Comparison of ENCODE assay signal across 8 cellular contexts in the genomic region with DNA sequence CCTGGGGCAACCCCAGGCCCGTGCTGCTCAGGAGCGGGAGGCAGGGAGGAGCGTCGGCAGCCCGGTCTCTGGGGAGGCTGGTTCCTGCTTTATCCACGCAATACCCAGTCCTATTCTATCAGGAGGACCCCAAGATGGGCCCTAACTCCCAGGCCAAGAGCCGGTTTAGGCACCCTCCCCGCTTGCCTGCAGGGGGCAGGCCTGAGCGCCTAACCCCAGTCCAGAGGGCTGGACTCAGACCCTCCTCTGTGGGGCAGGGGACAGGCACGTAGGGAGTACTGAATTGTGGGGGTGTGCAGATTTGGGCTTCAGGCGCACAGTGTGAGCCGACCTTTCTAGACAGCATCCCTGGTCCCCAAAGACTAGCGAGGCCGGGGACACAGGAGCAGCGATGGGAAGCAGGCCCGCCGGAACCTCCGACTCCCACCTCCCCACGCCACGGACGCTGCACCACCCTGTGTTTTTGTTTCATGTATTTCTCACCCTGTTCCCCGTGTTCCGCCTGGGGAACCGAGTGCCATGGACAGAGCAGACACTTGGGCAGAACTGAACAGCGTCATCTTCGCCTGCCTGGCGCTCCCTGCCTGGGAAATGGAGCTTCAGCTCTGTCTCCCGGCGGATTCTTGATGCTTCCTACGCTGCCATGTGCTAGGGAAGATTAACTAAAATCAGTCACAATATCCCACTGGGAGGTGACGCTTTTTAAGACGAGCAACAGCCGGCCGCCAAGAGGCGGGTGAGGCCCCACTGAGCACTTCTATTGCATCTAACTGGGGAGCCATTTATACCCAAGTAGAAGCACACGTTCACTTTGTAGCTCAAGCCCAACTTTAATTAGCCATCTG. TPM values are rescaled to one million over a fixed set of nuclear protein-coding genes. Genes with fewer than 3 reads are reported as not detected.
DNase-seq lines count a peak whose midpoint lies in the region; ATAC-seq and TF ChIP-seq lines count a peak whose summit lies in the region.

No MANE protein-coding gene starts in this region.

- dilution Hi-C loops in mammary epithelial cell (cut with HindIII; ENCODE audit: low sequenced_read_pairs): no loop called here

- TF ChIP-seq CTCF in MM.1S (IDR thresholded peaks at IDR 0.05; ENCODE audit: low read length): peak; percentile 52
- TF ChIP-seq CTCF in mammary epithelial cell (conservative IDR thresholded peaks at IDR 0.05 in 1 of 2, IDR thresholded peaks at IDR 0.05 in 1 of 2; ENCODE audit: extremely low read depth in 1 of 2, insufficient read depth in 1 of 2, low read depth in 1 of 2, low read length in 2 of 2): peak; percentile 48 to 66
- TF ChIP-seq CTCF in mucosa of descending colon (IDR thresholded peaks at IDR 0.05): peak; percentile 37

- peak; percentile 27 for ATAC-seq in mucosa of descending colon
- ATAC-seq in GM21515 (IDR thresholded peaks at IDR 0.05; ENCODE audit: unreplicated experiment): no peak

- H4K20me1 ChIP-seq in MM.1S (ENCODE audit: insufficient read depth, low read length): no peaks in the 10 kb centered on the region
- H4K20me1 ChIP-seq in mammary epithelial cell (ENCODE audit: insufficient read depth, low read length): no peaks in the 10 kb centered on the region

- peaks cover 20% of the 10 kb centered on the region for H3F3A ChIP-seq in MM.1S (ENCODE audit: insufficient read depth, low read length)

- H3K36me3 ChIP-seq in MM.1S (replicated peaks; ENCODE audit: insufficient read depth, low read length) (no peaks in the 10 kb centered on the region), mammary epithelial cell (ENCODE audit: insufficient read depth, low read length) (no peaks in the 10 kb centered on the region), mucosa of descending colon (ENCODE audit: low read depth) (no peaks in the 10 kb centered on the region)

- H3K27me3 ChIP-seq in MM.1S (replicated peaks; ENCODE audit: insufficient read depth, low read length): no peaks in the 10 kb centered on the region
- no peaks in the 10 kb centered on the region for H3K27me3 ChIP-seq in mammary epithelial cell (ENCODE audit: insufficient read depth, low read length)

- H2AFZ ChIP-seq in MM.1S (ENCODE audit: low read length): no peak overlapping the region
- no peak overlapping the region for H2AFZ ChIP-seq in mammary epithelial cell (ENCODE audit: low read depth, low read length)

- peaks cover 24% of the 10 kb centered on the region for H3K4me1 ChIP-seq in MM.1S (ENCODE audit: low read length)
- H3K4me1 ChIP-seq in mammary epithelial cell (ENCODE audit: insufficient read depth, low read length): peaks cover 18% of the 10 kb centered on the region
- H3K4me1 ChIP-seq in mucosa of descending colon (ENCODE audit: low read depth): peaks cover 6% of the 10 kb centered on the region

- H3K27ac ChIP-seq in MM.1S (ENCODE audit: low read length) (no peak overlapping the region), mammary epithelial cell (ENCODE audit: insufficient read depth, low read depth, low read length) (no peak overlapping the region)

- H3K4me3 ChIP-seq in MM.1S (ENCODE audit: low read length) (no peak overlapping the region), mammary epithelial cell (replicated peaks in 1 of 3; ENCODE audit: insufficient read depth in 1 of 3, low read depth in 2 of 3, low read length in 3 of 3) (no peak overlapping the region), mucosa of descending colon (no peak overlapping the region)

- H3K9ac ChIP-seq in MM.1S (ENCODE audit: low read length) (no peak overlapping the region), mammary epithelial cell (ENCODE audit: insufficient read depth, low read length) (no peak overlapping the region)

- H3K79me2 ChIP-seq in MM.1S (ENCODE audit: low read length): 0 out of 2 replicates have a peak, but pooled peaks cover 6% of the 10 kb centered on the region
- peaks cover 2% of the 10 kb centered on the region for H3K79me2 ChIP-seq in mammary epithelial cell (ENCODE audit: insufficient read depth, low read length)

- H3K4me2 ChIP-seq in MM.1S (ENCODE audit: low read depth, low read length) (no peak overlapping the region), mammary epithelial cell (ENCODE audit: insufficient read depth, low read depth, low read length) (no peak overlapping the region)

- WGBS in mammary epithelial cell (ENCODE audit: low coverage, missing lambda C conversion rate): 86% methylated on average over 21 of the region's 36 CpGs

- CTCF ChIA-PET in mammary epithelial cell (lab: Charles Lee; ENCODE audit: low non-redundant PET): no interaction called here

- intact Hi-C loops in mammary epithelial cell (cut with micrococcal nuclease) (loop anchor here (1.0 kb wide), 1 partner anchor 101 kb away; no protein-coding TSS in a partner anchor), mucosa of descending colon (cut with DNase I, micrococcal nuclease) (loop anchor here in 1 of 2 donors (10.0 kb wide), 1 partner anchor 97 kb away; no protein-coding TSS in a partner anchor)

- in situ Hi-C loops in mammary epithelial cell (cut with MboI; ENCODE audit: low sequenced_read_pairs in 2 of 2): no loop called here

- BruUV-seq in mammary epithelial cell (replicated peaks; lab: Mats Ljungman, UMichigan): no TSS peak

- H3K9me2 ChIP-seq in MM.1S (replicated peaks; ENCODE audit: insufficient read depth, low read length): no peaks in the 10 kb centered on the region

- H3K9me3 ChIP-seq in MM.1S (replicated peaks; ENCODE audit: insufficient read depth, low read length) (no peaks in the 10 kb centered on the region), mammary epithelial cell (replicated peaks; ENCODE audit: insufficient read depth, low read length) (no peaks in the 10 kb centered on the region), mucosa of descending colon (no peaks in the 10 kb centered on the region)

- DNase-seq in Daoy (ENCODE audit: low read depth) (peak; percentile 31), MM.1S (no peak), mammary epithelial cell (no peak), mucosa of descending colon (no peak), SKM-1 treated with dmso at 0.1 percent for 144 hours (lab: John Stamatoyannopoulos, UW; ENCODE audit: unreplicated experiment) (no peak), NCI-H446 treated with DMSO at 0.1 percent for 48 hours (lab: John Stamatoyannopoulos, UW) (no peak), NOMO-1 (lab: John Stamatoyannopoulos, UW; ENCODE audit: unreplicated experiment in 2 of 2) (no peak)

RNA-seq across cellular contexts. Expression of gene NUDT1, which starts 5.3 kb away (rescaled TPM):
- 108 and 129 TPM in 2 replicates for total RNA-seq in Daoy (2014; rRNA removed; shearing (Covaris generic))
- total RNA-seq in mammary epithelial cell (10 to 100 TPM in 1 of 2 donors, 1 to 10 TPM in 1; 5.7 to 26.4 TPM), mucosa of descending colon (10 to 100 TPM in 2 of 3 donors, 1 to 10 TPM in 1; 6.8 to 20.3 (median 12.4) TPM)
- 39.0 TPM for polyA plus RNA-seq in mammary epithelial cell
- 7.5 TPM for polyA minus RNA-seq in mammary epithelial cell

RNA-seq across cellular contexts. Expression of gene MRM2, which starts 5.4 kb away (rescaled TPM):
- 51.7 and 58.2 TPM in 2 replicates for total RNA-seq in Daoy (2014; rRNA removed; shearing (Covaris generic))
- 10 to 100 TPM; 14.0 to 29.9 TPM for total RNA-seq in mammary epithelial cell
- 27.5 TPM for polyA plus RNA-seq in mammary epithelial cell
- polyA minus RNA-seq in mammary epithelial cell: 5.1 TPM
- total RNA-seq in mucosa of descending colon: 10 to 100 TPM; 16.5 to 18.8 (median 17.2) TPM

RNA-seq across cellular contexts. Expression of gene MAD1L1, which starts 14.6 kb away (rescaled TPM):
- total RNA-seq in Daoy (2014; rRNA removed; shearing (Covaris generic)): 103 and 133 TPM in 2 replicates
- total RNA-seq in mammary epithelial cell: 10 to 100 TPM; 20.7 to 35.4 TPM
- polyA plus RNA-seq in mammary epithelial cell: 17.7 TPM
- polyA minus RNA-seq in mammary epithelial cell: 32.0 TPM
- 10 to 100 TPM; 25.3 to 31.2 (median 26.2) TPM for total RNA-seq in mucosa of descending colon
